ENCODE assay signal across 2 cellular contexts in the genomic region with DNA sequence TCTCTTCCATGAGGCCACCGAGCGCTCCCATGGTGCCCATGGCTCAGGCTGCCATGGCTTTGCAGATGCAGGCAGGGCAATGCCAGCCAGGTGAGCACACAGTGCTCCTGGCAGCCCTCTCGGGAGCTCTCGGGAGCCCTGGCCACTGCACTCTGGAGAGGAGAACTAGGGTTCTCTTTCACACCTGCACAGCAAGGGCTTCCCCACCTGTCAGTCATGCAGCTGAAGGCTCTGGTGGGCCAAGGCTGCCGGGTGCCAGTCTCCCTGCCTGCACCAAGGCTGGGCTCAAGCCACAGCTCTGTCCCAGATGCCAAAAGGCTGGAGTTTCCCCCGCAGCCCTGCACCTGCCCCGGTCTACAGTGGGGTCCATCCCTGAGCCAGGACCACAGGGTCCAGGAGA.
TF ChIP-seq lines count a peak whose summit lies in the region.

No MANE protein-coding gene starts in this region.

TF ChIP-seq in SK-N-SH, 30 proteins besides CTCF, POLR2A, EP300 and RAD21 (continued from another document):
- TF ChIP-seq TCF12 (IDR thresholded peaks at IDR 0.05) (no peak), MEF2A (IDR thresholded peaks at IDR 0.05; ENCODE audit: borderline replicate concordance, low read depth) (no peak), NRF1 (IDR thresholded peaks at IDR 0.05; ENCODE audit: low read depth, low read length) (no peak), ELF1 (IDR thresholded peaks at IDR 0.05) (no peak)

TF ChIP-seq in SK-N-SH treated with all-trans-retinoic acid at 6 μM for 48 hours, 23 proteins besides CTCF, POLR2A, EP300 and RAD21 (continued from another document):
- TF ChIP-seq, protein P1, sequence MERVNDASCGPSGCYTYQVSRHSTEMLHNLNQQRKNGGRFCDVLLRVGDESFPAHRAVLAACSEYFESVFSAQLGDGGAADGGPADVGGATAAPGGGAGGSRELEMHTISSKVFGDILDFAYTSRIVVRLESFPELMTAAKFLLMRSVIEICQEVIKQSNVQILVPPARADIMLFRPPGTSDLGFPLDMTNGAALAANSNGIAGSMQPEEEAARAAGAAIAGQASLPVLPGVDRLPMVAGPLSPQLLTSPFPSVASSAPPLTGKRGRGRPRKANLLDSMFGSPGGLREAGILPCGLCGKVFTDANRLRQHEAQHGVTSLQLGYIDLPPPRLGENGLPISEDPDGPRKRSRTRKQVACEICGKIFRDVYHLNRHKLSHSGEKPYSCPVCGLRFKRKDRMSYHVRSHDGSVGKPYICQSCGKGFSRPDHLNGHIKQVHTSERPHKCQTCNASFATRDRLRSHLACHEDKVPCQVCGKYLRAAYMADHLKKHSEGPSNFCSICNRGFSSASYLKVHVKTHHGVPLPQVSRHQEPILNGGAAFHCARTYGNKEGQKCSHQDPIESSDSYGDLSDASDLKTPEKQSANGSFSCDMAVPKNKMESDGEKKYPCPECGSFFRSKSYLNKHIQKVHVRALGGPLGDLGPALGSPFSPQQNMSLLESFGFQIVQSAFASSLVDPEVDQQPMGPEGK (CRISPR knock-in tag; IDR thresholded peaks at IDR 0.05; ENCODE audit: borderline replicate concordance) = no peak
- TF ChIP-seq ZFP3 (CRISPR knock-in tag; IDR thresholded peaks at IDR 0.05) (no peak), ESRRG (CRISPR knock-in tag; IDR thresholded peaks at IDR 0.05) (no peak), GLIS3 (CRISPR knock-in tag; IDR thresholded peaks at IDR 0.05) (no peak), SNAI2 (CRISPR knock-in tag; IDR thresholded peaks at IDR 0.05) (no peak), RARB (CRISPR knock-in tag; IDR thresholded peaks at IDR 0.05) (no peak), ZNF70 (CRISPR knock-in tag; IDR thresholded peaks at IDR 0.05) (no peak)
